24 cellular contexts compared by ENCODE assay signal in genomic region chr11:71119656-71120269, GRCh38.
"Had no signal": no experiment of that assay in that cellular context is flagged by ENCODE, and none has a peak within 500 bp of the region (broad histone marks: within the 10 kb centered on the region; RNA-seq: fewer than 3 reads in every experiment).

No MANE protein-coding gene starts in this region.

- H3K4me1 ChIP-seq: colonic mucosa, esophagus muscularis mucosa, gastrocnemius medialis, upper lobe of right lung had no signal

- H3K27me3 Mint-ChIP-seq: activated CD4-positive, alpha-beta T cell treated with anti-CD3 and anti-CD28 coated beads, Interleukin-2, amount 10 ng/mL, durations not matched to agents 24 days and 14 days had no signal

- H3K36me3 ChIP-seq: colonic mucosa, esophagus muscularis mucosa, gastrocnemius medialis, ovary, upper lobe of right lung had no signal

- H3K27ac ChIP-seq: colonic mucosa, dorsolateral prefrontal cortex, esophagus muscularis mucosa, gastrocnemius medialis, ovary, right lobe of liver, SK-N-MC, skin epidermis, upper lobe of right lung had no signal

- H3K4me3 ChIP-seq: colonic mucosa, dorsolateral prefrontal cortex, esophagus muscularis mucosa, gastrocnemius medialis, ovary, right lobe of liver, SK-N-MC, skin epidermis, upper lobe of right lung had no signal

- H3K4me1 Mint-ChIP-seq: activated CD4-positive, alpha-beta T cell treated with anti-CD3 and anti-CD28 coated beads, Interleukin-2, amount 10 ng/mL, durations not matched to agents 24 days and 14 days; activated CD8-positive, alpha-beta memory T cell treated with anti-CD3 and anti-CD28 coated beads, Interleukin-2, amount 10 ng/mL, durations not matched to agents 7 days and 5 days; memory B cell had no signal

- ATAC-seq: activated CD4-positive, CD25-positive, alpha-beta regulatory T cell treated with anti-CD3 and anti-CD28 coated beads, Interleukin-2, amount 50 U/mL, for 24 hours; activated CD8-positive, alpha-beta memory T cell treated with anti-CD3 and anti-CD28 coated beads, Interleukin-2, amount 10 ng/mL, durations not matched to agents 7 days and 5 days; activated CD8-positive, alpha-beta T cell treated with anti-CD3 and anti-CD28 coated beads for 36 hours; activated naive CD4-positive, alpha-beta T cell treated with anti-CD3 and anti-CD28 coated beads, Interleukin-2, amount 50 U/mL, for 72 hours; effector memory CD8-positive, alpha-beta T cell; gastrocnemius medialis had no signal

- H3K27ac Mint-ChIP-seq: activated CD4-positive, alpha-beta T cell treated with anti-CD3 and anti-CD28 coated beads, Interleukin-2, amount 10 ng/mL, durations not matched to agents 24 days and 14 days; activated CD8-positive, alpha-beta memory T cell treated with anti-CD3 and anti-CD28 coated beads, Interleukin-2, amount 10 ng/mL, durations not matched to agents 7 days and 5 days; activated CD8-positive, alpha-beta T cell treated with anti-CD3 and anti-CD28 coated beads for 36 hours; activated naive CD4-positive, alpha-beta T cell treated with anti-CD3 and anti-CD28 coated beads, Interleukin-2, amount 50 U/mL, for 72 hours; effector memory CD8-positive, alpha-beta T cell; memory B cell had no signal

- H3K9me3 ChIP-seq: colonic mucosa, esophagus muscularis mucosa, gastrocnemius medialis, ovary, right lobe of liver, upper lobe of right lung had no signal

- H3K36me3 Mint-ChIP-seq: activated CD8-positive, alpha-beta memory T cell treated with anti-CD3 and anti-CD28 coated beads, Interleukin-2, amount 10 ng/mL, durations not matched to agents 7 days and 5 days; activated naive CD4-positive, alpha-beta T cell treated with anti-CD3 and anti-CD28 coated beads, Interleukin-2, amount 50 U/mL, for 72 hours; memory B cell had no signal

- H3K27me3 ChIP-seq: colonic mucosa, dorsolateral prefrontal cortex, ovary, right lobe of liver, upper lobe of right lung had no signal

- H3K4me3 Mint-ChIP-seq: activated CD4-positive, alpha-beta T cell treated with anti-CD3 and anti-CD28 coated beads, Interleukin-2, amount 10 ng/mL, durations not matched to agents 24 days and 14 days; activated CD8-positive, alpha-beta memory T cell treated with anti-CD3 and anti-CD28 coated beads, Interleukin-2, amount 10 ng/mL, durations not matched to agents 7 days and 5 days; activated CD8-positive, alpha-beta T cell treated with anti-CD3 and anti-CD28 coated beads for 36 hours; effector memory CD8-positive, alpha-beta T cell; memory B cell had no signal

- DNase-seq: activated CD4-positive, alpha-beta T cell treated with anti-CD3 and anti-CD28 coated beads, Interleukin-2, amount 10 ng/mL, durations not matched to agents 24 days and 14 days; activated CD8-positive, alpha-beta memory T cell treated with anti-CD3 and anti-CD28 coated beads, Interleukin-2, amount 10 ng/mL, durations not matched to agents 7 days and 5 days; activated gamma-delta T cell treated with Interleukin-2 at 50 U/mL for 16 hours; activated T-cell treated with anti-CD3 and anti-CD28 coated beads for 4 hours; aorta; dorsolateral prefrontal cortex; effector memory CD8-positive, alpha-beta T cell; gastrocnemius medialis; hippocampal formation; ovary; stimulated activated CD4-positive, alpha-beta T cell treated with anti-CD3 and anti-CD28 coated beads, Interleukin-15, amount 100 ng/mL, for 24 hours; stimulated activated CD4-positive, alpha-beta T cell treated with anti-CD3 and anti-CD28 coated beads, Interleukin-4, amount 100 ng/mL, for 1 hour; stimulated activated naive CD4-positive, alpha-beta T cell; T-helper 2 cell; upper lobe of right lung had no signal

- H3K9me3 Mint-ChIP-seq: activated CD8-positive, alpha-beta T cell treated with anti-CD3 and anti-CD28 coated beads for 36 hours had no signal
